ENCODE assay signal across 1 cellular context in genomic region chr20:3980260-3981131, GRCh38.
TF ChIP-seq lines count a peak whose summit lies in the region.

No MANE protein-coding gene starts in this region.

TF ChIP-seq in HepG2, 621 proteins besides CTCF, POLR2A, EP300 and RAD21 (continued from another document and continues in another):
- TF ChIP-seq ATF5 (CRISPR knock-in tag; IDR thresholded peaks at IDR 0.05; ENCODE audit: low read depth) (no peak), HMGXB3 (CRISPR knock-in tag; IDR thresholded peaks at IDR 0.05; ENCODE audit: borderline replicate concordance) (0 out of 2 replicates have a peak, but pooled peaks have one; percentile 17), HMGA1 (CRISPR knock-in tag; conservative IDR thresholded peaks at IDR 0.05) (no peak), RBM39 (IDR thresholded peaks at IDR 0.05; ENCODE audit: low read depth, low read length, poor library complexity, severe bottlenecking) (no peak), KLF11 (CRISPR knock-in tag; IDR thresholded peaks at IDR 0.05) (0 out of 2 replicates have a peak, but pooled peaks have one; percentile 56), ZNF503 (CRISPR knock-in tag; IDR thresholded peaks at IDR 0.05) (peak; percentile 68; the same call in 1 of the 2 replicates), PPARG (CRISPR knock-in tag; conservative IDR thresholded peaks at IDR 0.05) (peak; percentile 55; the same call in 1 of the 2 replicates), HNRNPK (IDR thresholded peaks at IDR 0.05; ENCODE audit: low read depth, low read length, poor library complexity, severe bottlenecking) (no peak), KDM2A (CRISPR knock-in tag; IDR thresholded peaks at IDR 0.05; ENCODE audit: borderline replicate concordance, low read depth) (peak; percentile 60; the same call in 1 of the 2 replicates), BCL6 (CRISPR knock-in tag; IDR thresholded peaks at IDR 0.05) (0 out of 2 replicates have a peak, but pooled peaks have one; percentile 13), MYNN (CRISPR knock-in tag; IDR thresholded peaks at IDR 0.05; ENCODE audit: low read depth) (0 out of 2 replicates have a peak, but pooled peaks have one; percentile 69), ZNF547 (CRISPR knock-in tag; IDR thresholded peaks at IDR 0.05) (no peak), ZNF484 (CRISPR knock-in tag; IDR thresholded peaks at IDR 0.05; ENCODE audit: borderline replicate concordance, low read depth) (no peak), SP140L (CRISPR knock-in tag; IDR thresholded peaks at IDR 0.05; ENCODE audit: borderline replicate concordance) (no peak; the same call in 1 of the 2 replicates), NR2F6 (IDR thresholded peaks at IDR 0.05) (peak; percentile 79), NR2F6 (CRISPR knock-in tag; IDR thresholded peaks at IDR 0.05) (peak; percentile 68; the same call in 1 of the 2 replicates), THAP11 (CRISPR knock-in tag; IDR thresholded peaks at IDR 0.05) (peak; percentile 79), ZNF256 (CRISPR knock-in tag; conservative IDR thresholded peaks at IDR 0.05) (0 out of 2 replicates have a peak, but pooled peaks have one; percentile 53), ZNF264 (CRISPR knock-in tag; IDR thresholded peaks at IDR 0.05) (peak; percentile 72; the same call in 1 of the 2 replicates), RARA (CRISPR knock-in tag; IDR thresholded peaks at IDR 0.05) (peak; percentile 58), HNRNPUL1 (IDR thresholded peaks at IDR 0.05; ENCODE audit: low read depth, low read length) (no peak), ISX (CRISPR knock-in tag; conservative IDR thresholded peaks at IDR 0.05) (no peak), KMT2B (CRISPR knock-in tag; IDR thresholded peaks at IDR 0.05) (peak; percentile 88), PHF20 (CRISPR knock-in tag; IDR thresholded peaks at IDR 0.05) (peak; percentile 54; the same call in 1 of the 2 replicates), CHD4 (IDR thresholded peaks at IDR 0.05; ENCODE audit: borderline replicate concordance, low read length) (peak; percentile 27; the same call in 1 of the 2 replicates), ADNP (CRISPR knock-in tag; IDR thresholded peaks at IDR 0.05) (no peak), FOXP1 (IDR thresholded peaks at IDR 0.05) (no peak), FOXP1 (CRISPR knock-in tag; IDR thresholded peaks at IDR 0.05) (peak; percentile 86), NCOA1 (CRISPR knock-in tag; IDR thresholded peaks at IDR 0.05) (0 out of 2 replicates have a peak, but pooled peaks have one; percentile 56), PBX3 (CRISPR knock-in tag; IDR thresholded peaks at IDR 0.05; ENCODE audit: borderline replicate concordance) (peak; percentile 60; the same call in 1 of the 2 replicates), NFKBIZ (CRISPR knock-in tag; IDR thresholded peaks at IDR 0.05) (0 out of 2 replicates have a peak, but pooled peaks have one; percentile 40), PAF1 (CRISPR knock-in tag; IDR thresholded peaks at IDR 0.05) (no peak), RERE (CRISPR knock-in tag; IDR thresholded peaks at IDR 0.05; ENCODE audit: low read depth) (no peak; the same call in 1 of the 2 replicates), POLR2AphosphoS2 (IDR thresholded peaks at IDR 0.05; ENCODE audit: low read depth, low read length) (no peak), ZNF512 (CRISPR knock-in tag; IDR thresholded peaks at IDR 0.05) (peak; percentile 44; the same call in 1 of the 2 replicates), ZFX (CRISPR knock-in tag; IDR thresholded peaks at IDR 0.05; ENCODE audit: low read depth) (peak; percentile 76), MYC (CRISPR knock-in tag; IDR thresholded peaks at IDR 0.05; ENCODE audit: borderline replicate concordance) (peak; percentile 16; the same call in 1 of the 2 replicates), ARID5B (CRISPR knock-in tag; IDR thresholded peaks at IDR 0.05) (peak; percentile 89), ZNF329 (CRISPR knock-in tag; IDR thresholded peaks at IDR 0.05; ENCODE audit: low read depth) (no peak), HNF4G (IDR thresholded peaks at IDR 0.05; ENCODE audit: borderline replicate concordance, low read depth, low read length) (peak; percentile 84), HNF4G (CRISPR knock-in tag; IDR thresholded peaks at IDR 0.05; ENCODE audit: borderline replicate concordance, low read depth) (peak; percentile 48; the same call in 1 of the 2 replicates), CREBL2 (CRISPR knock-in tag; IDR thresholded peaks at IDR 0.05; ENCODE audit: borderline replicate concordance) (no peak), SP2 (CRISPR knock-in tag; IDR thresholded peaks at IDR 0.05) (0 out of 2 replicates have a peak, but pooled peaks have one; percentile 13), ERF (CRISPR knock-in tag; IDR thresholded peaks at IDR 0.05) (peak; percentile 67; the same call in 1 of the 2 replicates), NR2F1 (CRISPR knock-in tag; IDR thresholded peaks at IDR 0.05) (peak; percentile 47 to 53; a peak in 2 of 4 replicates)
